Comparison of ENCODE assay signal across 12 cellular contexts in genomic region chr15:89362203-89363101, GRCh38. TPM values are rescaled to one million over a fixed set of nuclear protein-coding genes. Genes with fewer than 3 reads are reported as not detected.
DNase-seq lines count a peak whose midpoint lies in the region; ATAC-seq and TF ChIP-seq lines count a peak whose summit lies in the region.
"Had no signal": no experiment of that assay in that cellular context is flagged by ENCODE, and none has a peak within 500 bp of the region (broad histone marks: within the 10 kb centered on the region; RNA-seq: fewer than 3 reads in every experiment).

No MANE protein-coding gene starts in this region.

- peak overlapping the region; percentile 88 for H3K4me2 ChIP-seq in neural cell (ENCODE audit: low read length)

- peak; percentile 36 for TF ChIP-seq RAD21 in neural cell (conservative IDR thresholded peaks at IDR 0.05)

- peak overlapping the region; percentile 84 for H3K4me3 ChIP-seq in WERI-Rb-1 (ENCODE audit: low read depth, low read length)
- H3K4me3 ChIP-seq in neural cell (ENCODE audit: low read length), result peak overlapping the region; percentile 93
- H3K4me3 ChIP-seq: ascending aorta, tibial nerve had no signal

- TF ChIP-seq CTCF in WERI-Rb-1 (IDR thresholded peaks at IDR 0.05; ENCODE audit: low read depth, low read length) (no peak), neural cell (IDR thresholded peaks at IDR 0.05; ENCODE audit: poor library complexity, severe bottlenecking) (peak; percentile 13)

- H3K27ac Mint-ChIP-seq in T-helper 2 cell treated with Interferon-gamma antibody and Interleukin-4, amounts not matched to agents 5 μg/mL and 100 μg/mL, for 36 hours, result no peak overlapping the region

- peaks cover 45% of the 10 kb centered on the region for H3K79me2 ChIP-seq in neural cell (replicated peaks; ENCODE audit: insufficient read depth, low read length)

- H3K9me3 Mint-ChIP-seq in T-helper 2 cell treated with Interferon-gamma antibody and Interleukin-4, amounts not matched to agents 5 μg/mL and 100 μg/mL, for 36 hours, result no peaks in the 10 kb centered on the region

- H3K9ac ChIP-seq in neural cell (ENCODE audit: low read length), result peak overlapping the region; percentile 92

- no peaks in the 10 kb centered on the region for H3K9me3 ChIP-seq in WERI-Rb-1 (ENCODE audit: severe bottlenecking)
- H3K9me3 ChIP-seq in neural cell (ENCODE audit: low read length), result no peaks in the 10 kb centered on the region
- H3K9me3 ChIP-seq: ascending aorta, Peyer's patch, tibial nerve had no signal

- H2AFZ ChIP-seq in neural cell (ENCODE audit: low read depth, low read length), result peak overlapping the region; percentile 73

- no peaks in the 10 kb centered on the region for H3K9me2 ChIP-seq in neural cell (ENCODE audit: insufficient read depth, low read length)

- no peak overlapping the region for H3K4me3 Mint-ChIP-seq in T-helper 2 cell treated with Interferon-gamma antibody and Interleukin-4, amounts not matched to agents 5 μg/mL and 100 μg/mL, for 36 hours

- H3K4me1 Mint-ChIP-seq in T-helper 2 cell treated with Interferon-gamma antibody and Interleukin-4, amounts not matched to agents 5 μg/mL and 100 μg/mL, for 36 hours (ENCODE audit: low read depth), result peaks cover 5% of the 10 kb centered on the region

- H3K36me3 ChIP-seq in WERI-Rb-1, result peaks cover 41% of the 10 kb centered on the region
- no peaks in the 10 kb centered on the region for H3K36me3 ChIP-seq in neural cell (ENCODE audit: insufficient read depth, low read length)
- H3K36me3 ChIP-seq: ascending aorta, Peyer's patch, tibial nerve had no signal

- ATAC-seq in GM21526 (IDR thresholded peaks at IDR 0.05; ENCODE audit: low FRiP score, unreplicated experiment), result no peak
- no peak for ATAC-seq in GM21737 (IDR thresholded peaks at IDR 0.05; ENCODE audit: unreplicated experiment)

- H3K27me3 ChIP-seq in WERI-Rb-1 (ENCODE audit: insufficient read depth, low read depth, severe bottlenecking), result peaks cover 5% of the 10 kb centered on the region
- H3K27me3 ChIP-seq in neural cell (ENCODE audit: insufficient read depth, low read depth, low read length), result peaks cover 70% of the 10 kb centered on the region

- H4K20me1 ChIP-seq in neural cell (ENCODE audit: insufficient read depth), result no peaks in the 10 kb centered on the region

- H3K27ac ChIP-seq in WERI-Rb-1 (peak overlapping the region; percentile 92), neural cell (ENCODE audit: low read length) (peak overlapping the region; percentile 73)
- H3K27ac ChIP-seq: 22Rv1, ascending aorta, Peyer's patch, tibial nerve had no signal

- peak; percentile 80 for DNase-seq in DMS 273 (lab: John Stamatoyannopoulos, UW; ENCODE audit: unreplicated experiment)
- no peak for DNase-seq in DMS 273 treated with DMSO at 0.1 percent for 48 hours (lab: John Stamatoyannopoulos, UW)
- DNase-seq in NCI-H1694 treated with DMSO at 0.1 percent for 48 hours (lab: John Stamatoyannopoulos, UW), result peak; percentile 60
- peak; percentile 82 for DNase-seq in WERI-Rb-1
- DNase-seq in T-helper 2 cell treated with Interferon-gamma antibody and Interleukin-4, amounts not matched to agents 5 μg/mL and 100 μg/mL, for 36 hours (ENCODE audit: low spot score), result no peak

- peaks cover 91% of the 10 kb centered on the region for H3K27me3 Mint-ChIP-seq in T-helper 2 cell treated with Interferon-gamma antibody and Interleukin-4, amounts not matched to agents 5 μg/mL and 100 μg/mL, for 36 hours (ENCODE audit: low read depth)

- peak; percentile 49 for TF ChIP-seq EP300 in neural cell (conservative IDR thresholded peaks at IDR 0.05; ENCODE audit: poor library complexity, severe bottlenecking)

- H3F3A ChIP-seq in neural cell (ENCODE audit: insufficient read depth, low read length, poor library complexity, severe bottlenecking), result peaks cover 6% of the 10 kb centered on the region

- no peaks in the 10 kb centered on the region for H3K36me3 Mint-ChIP-seq in T-helper 2 cell treated with Interferon-gamma antibody and Interleukin-4, amounts not matched to agents 5 μg/mL and 100 μg/mL, for 36 hours (ENCODE audit: low read depth)

TF ChIP-seq in neural cell, 6 proteins besides CTCF, POLR2A, EP300 and RAD21:
- TF ChIP-seq EZH2 (IDR thresholded peaks at IDR 0.05; ENCODE audit: borderline replicate concordance, insufficient read depth, low read length, poor library complexity, severe bottlenecking) (no peak), TAF1 (IDR thresholded peaks at IDR 0.05; ENCODE audit: low read depth) (peak; percentile 98), POLR2AphosphoS5 (IDR thresholded peaks at IDR 0.05) (peak; percentile 73), REST (IDR thresholded peaks at IDR 0.05; ENCODE audit: borderline replicate concordance) (peak; percentile 96), SMC3 (conservative IDR thresholded peaks at IDR 0.05; ENCODE audit: poor library complexity) (peak; percentile 22), MXI1 (conservative IDR thresholded peaks at IDR 0.05; ENCODE audit: poor library complexity, severe bottlenecking) (peak; percentile 72)

RNA-seq across cellular contexts. Expression of gene POLG, which starts 27.8 kb away (rescaled TPM):
- polyA plus RNA-seq in neural cell, result 47.9 and 62.9 TPM in 2 replicates
- 42.7 and 58.9 TPM in 2 replicates for polyA minus RNA-seq in neural cell

Comparison
In these comparisons a context has a peak if more than half of its experiments do, and no peak if none do; other contexts are left out.
1. DNase-seq: peak in DMS 273 (single experiment), NCI-H1694 treated with DMSO at 0.1 percent for 48 hours (single experiment) and WERI-Rb-1 (single experiment); none in DMS 273 treated with DMSO at 0.1 percent for 48 hours (single experiment) and T-helper 2 cell treated with Interferon-gamma antibody and Interleukin-4, amounts not matched to agents 5 μg/mL and 100 μg/mL, for 36 hours (single experiment).